ENCODE assay signal across 8 cellular contexts in the genomic region with DNA sequence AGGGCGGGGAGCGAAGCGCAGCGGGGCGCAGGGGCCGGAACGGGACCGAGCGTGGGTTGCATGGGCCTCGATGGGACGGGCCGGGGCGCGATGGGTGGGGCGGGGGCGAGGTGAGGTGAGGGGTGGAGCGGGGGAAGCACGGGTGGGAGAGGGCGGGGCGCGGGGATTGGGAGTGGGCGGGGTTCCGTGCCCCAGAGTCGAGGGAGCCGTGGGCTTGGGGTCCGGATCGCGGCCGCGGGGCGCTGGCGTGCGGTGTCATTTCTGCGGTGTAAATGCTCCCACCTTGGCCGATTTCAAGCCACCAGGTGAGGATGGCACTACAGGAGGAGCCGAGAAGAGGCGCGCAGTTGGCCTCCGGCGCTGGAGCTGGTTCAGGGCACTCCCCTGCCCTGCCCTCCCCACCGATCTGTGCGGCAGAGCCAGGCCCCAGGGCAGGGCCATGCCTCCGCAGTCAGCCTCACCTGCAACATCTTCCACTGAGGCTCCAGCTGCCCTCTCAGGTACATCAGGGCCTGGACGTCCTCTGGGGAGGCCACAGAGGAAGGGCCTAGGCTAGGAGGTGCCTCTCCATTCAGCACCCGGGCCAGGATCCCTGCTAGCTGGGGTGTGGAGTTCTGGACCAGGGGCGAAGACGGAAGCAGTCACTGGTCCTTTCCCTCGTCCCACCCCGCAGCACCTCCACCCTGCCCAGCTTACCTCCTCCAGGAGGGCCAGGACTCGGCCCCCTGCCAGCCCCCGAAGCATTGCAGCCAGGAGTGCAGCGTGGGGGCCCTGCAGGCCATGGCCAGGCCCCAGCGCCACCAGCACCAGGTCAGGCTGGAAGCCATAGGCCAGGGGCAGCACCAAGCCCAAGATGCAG. TPM values are rescaled to one million over a fixed set of nuclear protein-coding genes. Genes with fewer than 3 reads are reported as not detected.
DNase-seq lines count a peak whose midpoint lies in the region; ATAC-seq, FAIRE-seq and TF ChIP-seq lines count a peak whose summit lies in the region.

No MANE protein-coding gene starts in this region.

- H3K4me3 ChIP-seq in A549 (peak overlapping the region; percentile 97), iPS-11a (ENCODE audit: low read depth, low read length) (peak overlapping the region; percentile 95)

- H3K27me3 Mint-ChIP-seq in stimulated activated naive CD8-positive, alpha-beta T cell treated with anti-CD3 and anti-CD28 coated beads, Interleukin-15, Interleukin-2, amounts not matched to agents 100 ng/mL and 50 ng/mL, for 24 hours, result no peaks in the 10 kb centered on the region

- CTCF ChIA-PET in A549 (lab: Yijun Ruan, JAX), result interaction anchor here (0.8 to 1.8 kb wide), 2 partner anchors 75 to 97 kb away, joined by 3 read pairs; no protein-coding TSS in a partner anchor

- no peaks in the 10 kb centered on the region for H3K9me3 Mint-ChIP-seq in stimulated activated naive CD8-positive, alpha-beta T cell treated with anti-CD3 and anti-CD28 coated beads, Interleukin-15, Interleukin-2, amounts not matched to agents 100 ng/mL and 50 ng/mL, for 24 hours

- H3K4me1 Mint-ChIP-seq in stimulated activated naive CD8-positive, alpha-beta T cell treated with anti-CD3 and anti-CD28 coated beads, Interleukin-15, Interleukin-2, amounts not matched to agents 100 ng/mL and 50 ng/mL, for 24 hours (ENCODE audit: low read depth), result peaks cover 48% of the 10 kb centered on the region

- TF ChIP-seq EP300 in A549 (IDR thresholded peaks at IDR 0.05), result no peak

- DNase-seq in A549 (ENCODE audit: low read depth in 1 of 2, low spot score in 1 of 2) (no peak), MV-4-11 (lab: John Stamatoyannopoulos, UW) (no peak), GM19240 (ENCODE audit: insufficient read length, low spot score) (no peak)
- DNase-seq in activated naive CD8-positive, alpha-beta T cell treated with anti-CD3 and anti-CD28 coated beads, Interleukin-2, amount 50 U/mL, for 16 hours (ENCODE audit: low read depth, low spot score), result peak; percentile 33
- no peak for DNase-seq in NK-92 treated with Interleukin-12 subunit alpha and Interleukin-12 subunit beta, amount 100 ng/mL, for 24 hours (lab: John Stamatoyannopoulos, UW)

- no peak for TF ChIP-seq POLR2A in A549 (IDR thresholded peaks at IDR 0.05; ENCODE audit: low read length)

- H3K4me3 Mint-ChIP-seq in stimulated activated naive CD8-positive, alpha-beta T cell treated with anti-CD3 and anti-CD28 coated beads, Interleukin-15, Interleukin-2, amounts not matched to agents 100 ng/mL and 50 ng/mL, for 24 hours, result peak overlapping the region; percentile 92

- TF ChIP-seq RAD21 in A549 (conservative IDR thresholded peaks at IDR 0.05 in 1 of 2, IDR thresholded peaks at IDR 0.05 in 1 of 2), result no peak

- H3K4me2 ChIP-seq in A549, result peak overlapping the region; percentile 98

- no peaks in the 10 kb centered on the region for H3K9me3 ChIP-seq in A549

- H3K27ac Mint-ChIP-seq in stimulated activated naive CD8-positive, alpha-beta T cell treated with anti-CD3 and anti-CD28 coated beads, Interleukin-15, Interleukin-2, amounts not matched to agents 100 ng/mL and 50 ng/mL, for 24 hours, result peak overlapping the region; percentile 97

- ATAC-seq in A549 (peak; percentile 22 to 35; a peak in 4 of 6 replicates), HG02571 (IDR thresholded peaks at IDR 0.05; ENCODE audit: unreplicated experiment) (peak; percentile 10)

- TF ChIP-seq CTCF in A549 (IDR thresholded peaks at IDR 0.05), result no peak

- 60% methylated on average over 1 of the region's 53 CpGs for WGBS in A549 (ENCODE audit: missing lambda C conversion rate)

- POLR2A ChIA-PET in A549 (lab: Yijun Ruan, JAX), result interaction anchor here (0.7 kb wide), 1 partner anchor 97 kb away, joined by 3 read pairs; no protein-coding TSS in a partner anchor

- no peak for FAIRE-seq in A549 (lab: Jason Lieb, UNC)

- H3K4me1 ChIP-seq in A549, result peaks cover 25% of the 10 kb centered on the region; the same call in 2 of the 3 replicates

- peak overlapping the region; percentile 88 to 96 for H3K27ac ChIP-seq in A549

- peaks cover 8% of the 10 kb centered on the region for H3K36me3 Mint-ChIP-seq in stimulated activated naive CD8-positive, alpha-beta T cell treated with anti-CD3 and anti-CD28 coated beads, Interleukin-15, Interleukin-2, amounts not matched to agents 100 ng/mL and 50 ng/mL, for 24 hours (ENCODE audit: low read depth)

TF ChIP-seq in A549, 52 proteins besides CTCF, POLR2A, EP300 and RAD21:
- no peak for TF ChIP-seq RFX5 (IDR thresholded peaks at IDR 0.05)
- TF ChIP-seq HEYL (CRISPR knock-in tag; IDR thresholded peaks at IDR 0.05), result no peak
- TF ChIP-seq HOXB13 (CRISPR knock-in tag; IDR thresholded peaks at IDR 0.05; ENCODE audit: low read depth), result no peak
- TF ChIP-seq, protein P1, sequence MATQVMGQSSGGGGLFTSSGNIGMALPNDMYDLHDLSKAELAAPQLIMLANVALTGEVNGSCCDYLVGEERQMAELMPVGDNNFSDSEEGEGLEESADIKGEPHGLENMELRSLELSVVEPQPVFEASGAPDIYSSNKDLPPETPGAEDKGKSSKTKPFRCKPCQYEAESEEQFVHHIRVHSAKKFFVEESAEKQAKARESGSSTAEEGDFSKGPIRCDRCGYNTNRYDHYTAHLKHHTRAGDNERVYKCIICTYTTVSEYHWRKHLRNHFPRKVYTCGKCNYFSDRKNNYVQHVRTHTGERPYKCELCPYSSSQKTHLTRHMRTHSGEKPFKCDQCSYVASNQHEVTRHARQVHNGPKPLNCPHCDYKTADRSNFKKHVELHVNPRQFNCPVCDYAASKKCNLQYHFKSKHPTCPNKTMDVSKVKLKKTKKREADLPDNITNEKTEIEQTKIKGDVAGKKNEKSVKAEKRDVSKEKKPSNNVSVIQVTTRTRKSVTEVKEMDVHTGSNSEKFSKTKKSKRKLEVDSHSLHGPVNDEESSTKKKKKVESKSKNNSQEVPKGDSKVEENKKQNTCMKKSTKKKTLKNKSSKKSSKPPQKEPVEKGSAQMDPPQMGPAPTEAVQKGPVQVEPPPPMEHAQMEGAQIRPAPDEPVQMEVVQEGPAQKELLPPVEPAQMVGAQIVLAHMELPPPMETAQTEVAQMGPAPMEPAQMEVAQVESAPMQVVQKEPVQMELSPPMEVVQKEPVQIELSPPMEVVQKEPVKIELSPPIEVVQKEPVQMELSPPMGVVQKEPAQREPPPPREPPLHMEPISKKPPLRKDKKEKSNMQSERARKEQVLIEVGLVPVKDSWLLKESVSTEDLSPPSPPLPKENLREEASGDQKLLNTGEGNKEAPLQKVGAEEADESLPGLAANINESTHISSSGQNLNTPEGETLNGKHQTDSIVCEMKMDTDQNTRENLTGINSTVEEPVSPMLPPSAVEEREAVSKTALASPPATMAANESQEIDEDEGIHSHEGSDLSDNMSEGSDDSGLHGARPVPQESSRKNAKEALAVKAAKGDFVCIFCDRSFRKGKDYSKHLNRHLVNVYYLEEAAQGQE (IDR thresholded peaks at IDR 0.05), result no peak
- TF ChIP-seq BHLHE40 (IDR thresholded peaks at IDR 0.05; ENCODE audit: low read depth, low read length), result no peak
- no peak for TF ChIP-seq JUNB (IDR thresholded peaks at IDR 0.05)
- no peak for TF ChIP-seq RARB (CRISPR knock-in tag; IDR thresholded peaks at IDR 0.05)
- no peak for TF ChIP-seq CBX8 (IDR thresholded peaks at IDR 0.05)

RNA-seq across cellular contexts. Expression of gene TUBGCP6, which starts 0.6 kb away (rescaled TPM):
- 6.5 and 7.2 TPM in 2 replicates for polyA plus RNA-seq in A549 (2011; rRNA removed)
- 10.5 and 15.5 TPM in 2 replicates for polyA plus RNA-seq in A549 (2012; cell fraction: cytosol; rRNA removed)
- polyA plus RNA-seq in A549 (2012; cell fraction: nucleus; rRNA removed), result 122 and 169 TPM in 2 replicates
- polyA plus RNA-seq in A549 (2017; fragmentation: RNase III; extraction: RNeasy Plus Mini Kit Qiagen cat#74134 plus additional on column Dnase treatment), result 13.3 to 14.3 TPM (median 14.2 TPM) in 3 replicates
- 5.7 and 8.2 TPM in 2 replicates for polyA minus RNA-seq in A549 (2011; rRNA and poly(A)+ RNA removed)

RNA-seq across cellular contexts. Expression of gene HDAC10, which starts 5.6 kb away (rescaled TPM):
- polyA plus RNA-seq in A549 (2011; rRNA removed) (2.4 and 2.5 TPM in 2 replicates), A549 (2017; fragmentation: RNase III; extraction: RNeasy Plus Mini Kit Qiagen cat#74134 plus additional on column Dnase treatment) (10.1 to 14.0 TPM (median 12.0 TPM) in 3 replicates)
- 5.3 and 8.2 TPM in 2 replicates for polyA plus RNA-seq in A549 (2012; cell fraction: cytosol; rRNA removed)
- polyA plus RNA-seq in A549 (2012; cell fraction: nucleus; rRNA removed), result 67.3 and 101 TPM in 2 replicates
- polyA minus RNA-seq in A549 (2011; rRNA and poly(A)+ RNA removed), result 1.8 and 3.1 TPM in 2 replicates

RNA-seq across cellular contexts. Expression of gene MAPK12, which starts 16.0 kb away (rescaled TPM):
- polyA plus RNA-seq in A549 (2011; rRNA removed) (12.5 and 13.5 TPM in 2 replicates), A549 (2017; fragmentation: RNase III; extraction: RNeasy Plus Mini Kit Qiagen cat#74134 plus additional on column Dnase treatment) (24.1 to 26.0 TPM (median 25.8 TPM) in 3 replicates)
- 29.7 and 32.2 TPM in 2 replicates for polyA plus RNA-seq in A549 (2012; cell fraction: cytosol; rRNA removed)
- polyA plus RNA-seq in A549 (2012; cell fraction: nucleus; rRNA removed), result 124 and 133 TPM in 2 replicates
- 13.0 and 15.1 TPM in 2 replicates for polyA minus RNA-seq in A549 (2011; rRNA and poly(A)+ RNA removed)

RNA-seq across cellular contexts. Expression of gene MAPK11, which starts 24.7 kb away (rescaled TPM):
- polyA plus RNA-seq in A549 (2011; rRNA removed) (1.6 and 3.0 TPM in 2 replicates), A549 (2017; fragmentation: RNase III; extraction: RNeasy Plus Mini Kit Qiagen cat#74134 plus additional on column Dnase treatment) (5.5 to 7.4 TPM (median 5.7 TPM) in 3 replicates)
- polyA plus RNA-seq in A549 (2012; cell fraction: cytosol; rRNA removed), result 4.9 and 6.3 TPM in 2 replicates
- polyA plus RNA-seq in A549 (2012; cell fraction: nucleus; rRNA removed), result 23.4 and 25.4 TPM in 2 replicates
- polyA minus RNA-seq in A549 (2011; rRNA and poly(A)+ RNA removed), result 2.8 and 4.9 TPM in 2 replicates

RNA-seq across cellular contexts. Expression of gene SELENOO, which starts 44.6 kb away (rescaled TPM):
- polyA plus RNA-seq in A549 (2011; rRNA removed) (7.8 and 8.1 TPM in 2 replicates), A549 (2017; fragmentation: RNase III; extraction: RNeasy Plus Mini Kit Qiagen cat#74134 plus additional on column Dnase treatment) (11.3 to 14.7 TPM (median 13.7 TPM) in 3 replicates)
- polyA plus RNA-seq in A549 (2012; cell fraction: cytosol; rRNA removed), result 25.8 and 31.2 TPM in 2 replicates
- polyA plus RNA-seq in A549 (2012; cell fraction: nucleus; rRNA removed), result 128 and 152 TPM in 2 replicates
- polyA minus RNA-seq in A549 (2011; rRNA and poly(A)+ RNA removed), result 4.0 and 7.8 TPM in 2 replicates
